ENCODE assay signal across 10 cellular contexts in genomic region chr15:91865903-91866302, GRCh38. TPM values are rescaled to one million over a fixed set of nuclear protein-coding genes. Genes with fewer than 3 reads are reported as not detected.
DNase-seq lines count a peak whose midpoint lies in the region; ATAC-seq and TF ChIP-seq lines count a peak whose summit lies in the region.
"Had no signal": no experiment of that assay in that cellular context is flagged by ENCODE, and none has a peak within 500 bp of the region (broad histone marks: within the 10 kb centered on the region; RNA-seq: fewer than 3 reads in every experiment).

No MANE protein-coding gene starts in this region.

- CTCF ChIA-PET in RWPE1 (lab: Yijun Ruan, JAX) = interaction anchor here (3.1 kb wide), 1 partner anchor 11 kb away, joined by 21 read pairs; no protein-coding TSS in a partner anchor

- H3K36me3 ChIP-seq in DND-41 (ENCODE audit: insufficient read depth, low read length) (no peaks in the 10 kb centered on the region), esophagus muscularis mucosa (no peaks in the 10 kb centered on the region), gastrocnemius medialis (no peaks in the 10 kb centered on the region)

- peaks cover 6% of the 10 kb centered on the region; the same call in 1 of the 2 replicates for H4K20me1 ChIP-seq in DND-41 (ENCODE audit: insufficient read depth, low read length)

- no peaks in the 10 kb centered on the region for H3K79me2 ChIP-seq in DND-41 (ENCODE audit: insufficient read depth, low read length)

- 75% methylated on average over 5 of the region's 5 CpGs for WGBS in esophagus muscularis mucosa

- TF ChIP-seq CTCF in DND-41 (IDR thresholded peaks at IDR 0.05; ENCODE audit: borderline replicate concordance, extremely low read depth, low read length, poor library complexity, severe bottlenecking) (no peak), RWPE1 (conservative IDR thresholded peaks at IDR 0.05; ENCODE audit: low read depth) (no peak), esophagus muscularis mucosa (IDR thresholded peaks at IDR 0.05) (no peak), gastrocnemius medialis (IDR thresholded peaks at IDR 0.05 in 4 of 5, conservative IDR thresholded peaks at IDR 0.05 in 1 of 5) (no peak)

- in situ Hi-C loops in gastrocnemius medialis (cut with MboI; ENCODE audit: low sequenced_read_pairs in 4 of 4) (loop anchor here in 1 of 4 donors (10.0 kb wide), 1 partner anchor 219 kb away; no protein-coding TSS in a partner anchor), G401 (cut with HindIII; ENCODE audit: low sequenced_read_pairs) (no loop called here)

- no peak overlapping the region for H3K27ac ChIP-seq in DND-41 (ENCODE audit: low read length)
- H3K27ac ChIP-seq in RWPE1 = peak overlapping the region; percentile 99
- H3K27ac ChIP-seq in esophagus muscularis mucosa (replicated peaks in 1 of 4) = peak overlapping the region; percentile 76 to 88 (median 84)
- H3K27ac ChIP-seq in gastrocnemius medialis = peak overlapping the region; percentile 64 to 74 (median 70)

- intact Hi-C loops in esophagus muscularis mucosa (cut with DNase I) (no loop called here), gastrocnemius medialis (cut with DNase I; ENCODE audit: low total_unique reads) (no loop called here)

- no peak for TF ChIP-seq EP300 in esophagus muscularis mucosa (IDR thresholded peaks at IDR 0.05)

- H3K4me3 ChIP-seq in DND-41 (ENCODE audit: low read depth in 1 of 2, low read length in 2 of 2) = no peak overlapping the region
- no peak overlapping the region for H3K4me3 ChIP-seq in esophagus muscularis mucosa
- no peak overlapping the region for H3K4me3 ChIP-seq in gastrocnemius medialis

- H3K4me1 ChIP-seq in DND-41 (ENCODE audit: insufficient read depth, low read length) (peaks cover 21% of the 10 kb centered on the region), esophagus muscularis mucosa (peaks cover 65 to 80% (median 68%) of the 10 kb centered on the region in 4 donors), gastrocnemius medialis (peaks cover 52 to 58% of the 10 kb centered on the region in 2 donors)

- no peak overlapping the region for H3K9ac ChIP-seq in DND-41 (ENCODE audit: low read depth, low read length)

- H3K9me3 ChIP-seq in DND-41 (ENCODE audit: insufficient read depth, low read length, severe bottlenecking) (no peaks in the 10 kb centered on the region), esophagus muscularis mucosa (no peaks in the 10 kb centered on the region), gastrocnemius medialis (no peaks in the 10 kb centered on the region)

- no peak overlapping the region for H3K4me2 ChIP-seq in DND-41 (ENCODE audit: insufficient read depth, low read length)

- peaks cover 2% of the 10 kb centered on the region for H3K27me3 ChIP-seq in DND-41 (ENCODE audit: insufficient read depth, low read length, poor library complexity)
- no peaks in the 10 kb centered on the region for H3K27me3 ChIP-seq in esophagus muscularis mucosa
- H3K27me3 ChIP-seq in gastrocnemius medialis = no peaks in the 10 kb centered on the region

- no peak for TF ChIP-seq POLR2A in esophagus muscularis mucosa (IDR thresholded peaks at IDR 0.05; ENCODE audit: low read depth)
- no peak for TF ChIP-seq POLR2A in gastrocnemius medialis (IDR thresholded peaks at IDR 0.05)

- POLR2A ChIA-PET in RWPE1 (lab: Yijun Ruan, JAX; ENCODE audit: low non-redundant PET) = interaction anchor here (0.6 kb wide), 1 partner anchor 72 kb away, joined by 7 read pairs; no protein-coding TSS in a partner anchor

- no peak overlapping the region for H2AFZ ChIP-seq in DND-41 (ENCODE audit: low read depth, low read length)

- DNase-seq in DND-41 = no peak
- DNase-seq in RWPE1 (ENCODE audit: low spot score) = peak; percentile 28
- no peak for DNase-seq in esophagus muscularis mucosa (ENCODE audit: extremely low spot score)
- DNase-seq in gastrocnemius medialis = no peak
- DNase-seq in G401 (ENCODE audit: low spot score) = no peak
- DNase-seq: activated CD8-positive, alpha-beta T cell treated with anti-CD3 and anti-CD28 coated beads, Interleukin-2, amount 10 ng/mL, durations not matched to agents 7 days and 5 days; erythroblast had no signal

- ATAC-seq in DND-41 (ENCODE audit: insufficient read depth, low read depth) (peak; percentile 5; the same call in 1 of the 3 replicates), gastrocnemius medialis (no peak), HG03025 (IDR thresholded peaks at IDR 0.05; ENCODE audit: low FRiP score, unreplicated experiment) (no peak), HG03469 (IDR thresholded peaks at IDR 0.05; ENCODE audit: unreplicated experiment) (no peak), GM21825 (IDR thresholded peaks at IDR 0.05; ENCODE audit: unreplicated experiment) (no peak)
- ATAC-seq: activated CD8-positive, alpha-beta T cell treated with anti-CD3 and anti-CD28 coated beads, Interleukin-2, amount 10 ng/mL, durations not matched to agents 7 days and 5 days had no signal

RNA-seq across cellular contexts. Expression of gene SLCO3A1, which starts 12.4 kb away (rescaled TPM):
- total RNA-seq in esophagus muscularis mucosa = 10 to 100 TPM in 3 of 4 donors, 1 to 10 TPM in 1; 5.6 to 17.5 (median 12.3) TPM
- total RNA-seq in gastrocnemius medialis = 1 to 10 TPM; 1.3 to 3.6 (median 3.0) TPM
- not detected in 2 replicates for total RNA-seq in G401 (2014; rRNA removed; shearing (Covaris generic))
